In the genomic region with DNA sequence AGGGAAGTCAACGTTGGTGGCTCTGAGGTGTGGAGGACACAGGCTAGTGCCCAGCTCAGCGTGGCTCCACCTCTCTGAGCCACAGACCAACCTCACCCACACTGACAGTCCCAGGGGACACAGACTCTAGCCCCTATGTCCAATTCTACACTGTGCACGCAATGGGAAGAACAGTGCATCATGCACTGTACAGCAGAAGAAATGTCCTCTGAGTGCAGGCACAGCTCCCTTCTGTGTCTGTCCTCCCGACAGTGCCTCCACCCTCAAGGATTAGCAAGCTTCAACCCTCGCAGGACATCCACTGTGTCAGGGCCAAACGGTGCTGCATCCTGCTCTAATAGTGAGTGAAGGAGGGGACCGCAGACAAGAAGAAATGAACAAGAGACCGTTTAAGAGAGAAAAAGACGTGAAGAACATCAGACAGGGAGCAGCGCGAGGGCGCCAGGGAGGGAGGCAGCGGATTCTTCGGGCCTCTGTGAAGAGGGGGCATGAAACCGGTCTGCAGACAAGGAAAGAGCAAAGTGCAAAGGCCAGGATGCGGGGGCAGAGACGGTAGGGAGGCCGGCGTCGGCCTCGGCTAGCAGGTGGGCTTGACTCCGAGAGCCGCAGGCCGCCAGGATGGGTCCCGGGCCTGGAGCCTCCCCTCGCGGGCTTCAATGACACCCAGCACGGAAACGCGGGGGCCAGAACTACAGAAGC, we compare ENCODE assay signal across 8 cellular contexts. TPM values are rescaled to one million over a fixed set of nuclear protein-coding genes. Genes with fewer than 3 reads are reported as not detected.
A peak's percentile ranks its signal among the peaks of the same experiment; 100 is the strongest.
DNase-seq lines count a peak whose midpoint lies in the region; ATAC-seq and TF ChIP-seq lines count a peak whose summit lies in the region.

No MANE protein-coding gene starts in this region.

- H3K4me3 ChIP-seq in H7 (ENCODE audit: insufficient read depth, low read depth, low read length) (peak overlapping the region; percentile 74), liver (ENCODE audit: low read depth in 1 of 3, low read length in 3 of 3) (peak overlapping the region; percentile 70 to 80 (median 73)), tibial nerve (peak overlapping the region; percentile 46 to 93 (median 79))

- no peaks in the 10 kb centered on the region for H3K27me3 ChIP-seq in H7 (ENCODE audit: control insufficient read depth, insufficient read depth, low read length)
- no peaks in the 10 kb centered on the region for H3K27me3 ChIP-seq in liver (ENCODE audit: control insufficient read depth in 4 of 4, insufficient read depth in 4 of 4, low read length in 3 of 4)
- H3K27me3 ChIP-seq in tibial nerve, result no peaks in the 10 kb centered on the region

- H3K9ac ChIP-seq in liver (ENCODE audit: low read depth in 1 of 2, low read length in 2 of 2), result peak overlapping the region in 1 of 2 donors; percentile 6

- TF ChIP-seq EP300 in tibial nerve (IDR thresholded peaks at IDR 0.05), result peak in 1 of 2 donors; percentile 26

- H3K36me3 ChIP-seq in H7 (replicated peaks; ENCODE audit: control insufficient read depth, insufficient read depth, low read length) (no peaks in the 10 kb centered on the region), liver (ENCODE audit: control insufficient read depth in 4 of 4, insufficient read depth in 3 of 4, low read depth in 1 of 4, low read length in 3 of 4) (no peaks in the 10 kb centered on the region), tibial nerve (no peaks in the 10 kb centered on the region)

- H3K27ac ChIP-seq in 22Rv1 (peak overlapping the region; percentile 88), angular gyrus (ENCODE audit: low read depth, low read length) (peak overlapping the region; percentile 97), liver (ENCODE audit: low read depth in 1 of 2, low read length in 2 of 2) (peak overlapping the region; percentile 93 to 96), tibial nerve (peak overlapping the region; percentile 83 to 96 (median 94))

- H3K4me1 ChIP-seq in liver (ENCODE audit: control insufficient read depth in 4 of 4, insufficient read depth in 4 of 4, low read length in 3 of 4) (peaks cover 6 to 29% (median 18%) of the 10 kb centered on the region in 4 donors), tibial nerve (peaks cover 0 to 37% (median 19%) of the 10 kb centered on the region in 4 donors)

- TF ChIP-seq CTCF in 22Rv1 (IDR thresholded peaks at IDR 0.05) (no peak), liver (IDR thresholded peaks at IDR 0.05; ENCODE audit: low read depth, low read length, missing input control) (no peak), tibial nerve (IDR thresholded peaks at IDR 0.05) (no peak)

- no peaks in the 10 kb centered on the region for H3K9me3 ChIP-seq in liver (ENCODE audit: control insufficient read depth in 4 of 4, low read length in 3 of 4)
- no peaks in the 10 kb centered on the region for H3K9me3 ChIP-seq in tibial nerve

- no peak for TF ChIP-seq RAD21 in liver (IDR thresholded peaks at IDR 0.05)

- ATAC-seq in GM18505 (IDR thresholded peaks at IDR 0.05; ENCODE audit: unreplicated experiment), result no peak

- WGBS in liver, result 4% methylated on average over 30 of the region's 30 CpGs
- WGBS in tibial nerve, 2 donors, result 4% methylated on average over 25 to 30 of the region's 30 CpGs

- TF ChIP-seq POLR2A in tibial nerve (IDR thresholded peaks at IDR 0.05) (no peak), GM18505 (IDR thresholded peaks at IDR 0.05; ENCODE audit: borderline replicate concordance, extremely low read depth, insufficient read depth, insufficient read length) (no peak)

- DNase-seq in H7 (no peak), tibial nerve (ENCODE audit: low spot score in 2 of 2) (no peak), COR-L47 (lab: John Stamatoyannopoulos, UW) (no peak), NCI-H2081 treated with DMSO at 0.1 percent for 48 hours (lab: John Stamatoyannopoulos, UW) (no peak)

TF ChIP-seq in liver, 16 proteins besides CTCF, POLR2A, EP300 and RAD21:
- TF ChIP-seq EGR1 (IDR thresholded peaks at IDR 0.05; ENCODE audit: low read depth in 2 of 2), result peak in 1 of 2 donors; percentile 49
- TF ChIP-seq RXRA (IDR thresholded peaks at IDR 0.05), result no peak
- TF ChIP-seq, protein P1, sequence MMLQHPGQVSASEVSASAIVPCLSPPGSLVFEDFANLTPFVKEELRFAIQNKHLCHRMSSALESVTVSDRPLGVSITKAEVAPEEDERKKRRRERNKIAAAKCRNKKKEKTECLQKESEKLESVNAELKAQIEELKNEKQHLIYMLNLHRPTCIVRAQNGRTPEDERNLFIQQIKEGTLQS (IDR thresholded peaks at IDR 0.05), result no peak
- no peak for TF ChIP-seq SP1 (IDR thresholded peaks at IDR 0.05)
- peak; percentile 68 to 75 for TF ChIP-seq HNF4A (conservative IDR thresholded peaks at IDR 0.05)

RNA-seq across cellular contexts. Expression of a gene that starts 0.6 kb away (rescaled TPM):
- total RNA-seq in H7 (2014; rRNA removed; shearing (Covaris generic)), result 4.4 and 7.7 TPM in 2 replicates
- total RNA-seq in liver (1 to 10 TPM; 2.1 to 3.6 TPM), tibial nerve (1 to 10 TPM; 1.3 to 6.9 (median 2.6) TPM)
- 1 to 10 TPM in 1 of 2 donors, under 1 TPM in 1; 0.54 to 2.6 TPM for polyA plus RNA-seq in liver

RNA-seq across cellular contexts. Expression of a gene that starts 6.9 kb away (rescaled TPM):
- 2,794 and 2,937 TPM in 2 replicates for total RNA-seq in H7 (2014; rRNA removed; shearing (Covaris generic))
- total RNA-seq in liver, result 1,000 to 10,000 TPM in 1 of 2 donors, 100 to 1,000 TPM in 1; 657 to 1,403 TPM
- 100 to 1,000 TPM; 229 to 600 TPM for polyA plus RNA-seq in liver
- total RNA-seq in tibial nerve, result 1,000 to 10,000 TPM; 1,161 to 1,574 (median 1,263) TPM

RNA-seq across cellular contexts. Expression of a gene that starts 15.3 kb away (rescaled TPM):
- 0.70 TPM in 1 of 2 replicates, not detected in the other for total RNA-seq in H7 (2014; rRNA removed; shearing (Covaris generic))
- not detected for total RNA-seq in liver
- not detected for polyA plus RNA-seq in liver
- not detected for total RNA-seq in tibial nerve

RNA-seq across cellular contexts. Expression of a gene that starts 17.6 kb away (rescaled TPM):
- total RNA-seq in H7 (2014; rRNA removed; shearing (Covaris generic)), result 3.0 and 3.2 TPM in 2 replicates
- total RNA-seq in liver, result 1 to 10 TPM; 1.1 to 4.4 TPM
- 1 to 10 TPM in 1 of 2 donors, under 1 TPM in 1; 0.60 to 1.4 TPM for polyA plus RNA-seq in liver
- 1 to 10 TPM; 2.9 to 6.5 (median 3.9) TPM for total RNA-seq in tibial nerve

RNA-seq across cellular contexts. Expression of a gene that starts 26.9 kb away (rescaled TPM):
- total RNA-seq in H7 (2014; rRNA removed; shearing (Covaris generic)), result 33.8 and 45.5 TPM in 2 replicates
- total RNA-seq in liver, result 100 to 1,000 TPM; 521 to 838 TPM
- 1,000 to 10,000 TPM; 1,221 to 2,157 TPM for polyA plus RNA-seq in liver
- total RNA-seq in tibial nerve, result 100 to 1,000 TPM in 1 of 4 donors, 10 to 100 TPM in 3; 86.1 to 165 (median 97.6) TPM
